14 cellular contexts compared by ENCODE assay signal in the genomic region with DNA sequence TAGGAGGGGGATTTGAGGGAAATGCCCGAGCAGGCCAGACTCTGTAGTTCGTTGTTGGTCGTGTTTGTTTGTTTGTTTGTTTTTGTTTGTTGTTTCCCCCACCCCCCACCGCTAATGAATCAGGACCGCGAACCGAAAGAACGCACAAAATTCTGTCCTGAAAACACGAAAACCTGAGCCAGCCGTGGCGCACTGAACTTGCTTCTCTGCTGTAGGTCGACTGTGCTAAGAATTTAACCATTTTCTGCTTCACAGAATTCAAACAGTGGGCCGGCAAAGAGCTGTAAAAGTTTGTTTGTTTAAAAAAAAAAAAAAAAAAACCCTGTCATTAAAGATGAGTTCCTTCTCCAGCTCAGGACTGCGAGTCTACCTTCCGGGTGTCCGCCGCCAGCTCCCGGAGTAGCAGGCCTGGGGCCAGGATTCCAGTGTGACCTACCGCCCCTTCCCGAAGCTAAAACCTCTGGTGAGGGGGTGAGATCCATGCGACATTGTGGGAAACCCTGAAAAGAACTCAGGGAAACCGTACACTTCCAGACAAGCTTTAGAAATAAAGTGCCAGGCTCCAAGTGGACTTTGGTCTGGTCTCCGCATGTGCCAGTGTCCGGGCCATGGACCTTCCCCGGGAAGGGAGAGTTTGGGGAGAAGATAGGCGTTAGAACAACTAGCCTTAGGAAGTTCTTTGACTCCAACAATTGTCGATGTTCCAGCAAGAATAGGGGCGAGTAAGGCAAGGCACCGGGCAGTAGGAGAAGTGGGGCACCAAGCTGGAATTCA. TPM values are rescaled to one million over a fixed set of nuclear protein-coding genes. Genes with fewer than 3 reads are reported as not detected.
DNase-seq lines count a peak whose midpoint lies in the region; ATAC-seq and TF ChIP-seq lines count a peak whose summit lies in the region.
"Had no signal": no experiment of that assay in that cellular context is flagged by ENCODE, and none has a peak within 500 bp of the region (broad histone marks: within the 10 kb centered on the region; RNA-seq: fewer than 3 reads in every experiment).

No MANE protein-coding gene starts in this region.

- POLR2A ChIA-PET in activated CD8-positive, alpha-beta T cell treated with anti-CD3 and anti-CD28 coated beads, Interleukin-2, amount 10 ng/mL, durations not matched to agents 7 days and 5 days (lab: Charles Lee): no interaction called here
- POLR2A ChIA-PET in activated CD8-positive, alpha-beta T cell treated with anti-CD3 and anti-CD28 coated beads for 36 hours (lab: Charles Lee): no interaction called here
- POLR2A ChIA-PET in WTC11 (lab: Charles Lee): interaction anchor here (0.9 to 3.6 kb wide), 7 partner anchors 11 to 39 kb away, joined by 3 to 23 read pairs (median 6); partner anchors contain the start of gene ZIC1

- H3K9me3 ChIP-seq in tibial artery: peaks cover 0 to 6% (median 0%) of the 10 kb centered on the region in 3 donors

- H3K4me1 Mint-ChIP-seq in activated CD8-positive, alpha-beta T cell treated with anti-CD3 and anti-CD28 coated beads, Interleukin-2, amount 10 ng/mL, durations not matched to agents 7 days and 5 days (ENCODE audit: low read depth): no peaks in the 10 kb centered on the region
- no peaks in the 10 kb centered on the region for H3K4me1 Mint-ChIP-seq in activated CD8-positive, alpha-beta T cell treated with anti-CD3 and anti-CD28 coated beads for 36 hours (ENCODE audit: low read depth)
- H3K4me1 Mint-ChIP-seq in WTC11: peaks cover 72% of the 10 kb centered on the region
- peaks cover 12 to 15% of the 10 kb centered on the region in 2 donors for H3K4me1 Mint-ChIP-seq in stimulated activated naive B cell treated with anti-CD40 and anti-IgM and Interleukin-4, amounts not matched to agents 10 μg/mL and 1 μg/mL and 100 μg/mL, for 72 hours

- H3K9me3 Mint-ChIP-seq in activated CD8-positive, alpha-beta T cell treated with anti-CD3 and anti-CD28 coated beads, Interleukin-2, amount 10 ng/mL, durations not matched to agents 7 days and 5 days (ENCODE audit: insufficient read depth): peaks cover 3% of the 10 kb centered on the region
- peaks cover 4% of the 10 kb centered on the region for H3K9me3 Mint-ChIP-seq in activated CD8-positive, alpha-beta T cell treated with anti-CD3 and anti-CD28 coated beads for 36 hours
- H3K9me3 Mint-ChIP-seq in WTC11: no peaks in the 10 kb centered on the region
- peaks cover 6 to 8% of the 10 kb centered on the region in 2 donors for H3K9me3 Mint-ChIP-seq in stimulated activated naive B cell treated with anti-CD40 and anti-IgM and Interleukin-4, amounts not matched to agents 10 μg/mL and 1 μg/mL and 100 μg/mL, for 72 hours

- CTCF ChIA-PET in activated CD8-positive, alpha-beta T cell treated with anti-CD3 and anti-CD28 coated beads, Interleukin-2, amount 10 ng/mL, durations not matched to agents 7 days and 5 days (lab: Charles Lee): no interaction called here
- CTCF ChIA-PET in activated CD8-positive, alpha-beta T cell treated with anti-CD3 and anti-CD28 coated beads for 36 hours (lab: Charles Lee): no interaction called here
- CTCF ChIA-PET in WTC11 (lab: Charles Lee): interaction anchor here (0.6 to 4.5 kb wide), 7 partner anchors 10 to 37 kb away, joined by 4 to 47 read pairs (median 18); partner anchors contain the start of gene ZIC4

- ATAC-seq in activated CD8-positive, alpha-beta T cell treated with anti-CD3 and anti-CD28 coated beads, Interleukin-2, amount 10 ng/mL, durations not matched to agents 7 days and 5 days: no peak
- ATAC-seq in activated CD8-positive, alpha-beta T cell treated with anti-CD3 and anti-CD28 coated beads for 36 hours: no peak
- ATAC-seq in WTC11 (no peak), HG03354 (IDR thresholded peaks at IDR 0.05; ENCODE audit: poor library complexity, severe bottlenecking, unreplicated experiment) (no peak)
- ATAC-seq in stimulated activated naive B cell treated with anti-CD40 and anti-IgM and Interleukin-4, amounts not matched to agents 10 μg/mL and 1 μg/mL and 100 μg/mL, for 72 hours (replicated peaks): no peak
- ATAC-seq: stimulated activated naive CD8-positive, alpha-beta T cell treated with anti-CD3 and anti-CD28 coated beads, Interleukin-15, Interleukin-2, amounts not matched to agents 100 U/mL and 50 U/mL, for 24 hours had no signal

- peak overlapping the region; percentile 52 for H3K27ac Mint-ChIP-seq in activated CD8-positive, alpha-beta T cell treated with anti-CD3 and anti-CD28 coated beads, Interleukin-2, amount 10 ng/mL, durations not matched to agents 7 days and 5 days
- H3K27ac Mint-ChIP-seq in activated CD8-positive, alpha-beta T cell treated with anti-CD3 and anti-CD28 coated beads for 36 hours: no peak overlapping the region
- peak overlapping the region; percentile 83 for H3K27ac Mint-ChIP-seq in WTC11
- peak overlapping the region; percentile 89 for H3K27ac Mint-ChIP-seq in stimulated activated naive B cell treated with anti-CD40 and anti-IgM and Interleukin-4, amounts not matched to agents 10 μg/mL and 1 μg/mL and 100 μg/mL, for 72 hours
- H3K27ac Mint-ChIP-seq: B cell had no signal

- H3K4me1 ChIP-seq in tibial artery: peaks cover 0 to 60% (median 44%) of the 10 kb centered on the region in 4 donors

- H3K27me3 ChIP-seq in layer of hippocampus (ENCODE audit: control insufficient read depth, insufficient read depth, low read length): peaks cover 12% of the 10 kb centered on the region
- H3K27me3 ChIP-seq in tibial artery: peaks cover 0 to 97% of the 10 kb centered on the region in 2 donors

- H3K27me3 Mint-ChIP-seq in activated CD8-positive, alpha-beta T cell treated with anti-CD3 and anti-CD28 coated beads, Interleukin-2, amount 10 ng/mL, durations not matched to agents 7 days and 5 days (ENCODE audit: low read depth): peaks cover 64% of the 10 kb centered on the region
- peaks cover 79% of the 10 kb centered on the region for H3K27me3 Mint-ChIP-seq in activated CD8-positive, alpha-beta T cell treated with anti-CD3 and anti-CD28 coated beads for 36 hours
- peaks cover 98% of the 10 kb centered on the region for H3K27me3 Mint-ChIP-seq in WTC11 (ENCODE audit: low read depth)
- peaks cover 61 to 92% of the 10 kb centered on the region in 2 donors for H3K27me3 Mint-ChIP-seq in stimulated activated naive B cell treated with anti-CD40 and anti-IgM and Interleukin-4, amounts not matched to agents 10 μg/mL and 1 μg/mL and 100 μg/mL, for 72 hours

- H3K36me3 ChIP-seq in tibial artery: no peaks in the 10 kb centered on the region

- H3K36me3 Mint-ChIP-seq in activated CD8-positive, alpha-beta T cell treated with anti-CD3 and anti-CD28 coated beads, Interleukin-2, amount 10 ng/mL, durations not matched to agents 7 days and 5 days (ENCODE audit: low read depth): peaks cover 15% of the 10 kb centered on the region
- H3K36me3 Mint-ChIP-seq in activated CD8-positive, alpha-beta T cell treated with anti-CD3 and anti-CD28 coated beads for 36 hours (ENCODE audit: low read depth): peaks cover 3% of the 10 kb centered on the region
- H3K36me3 Mint-ChIP-seq in WTC11: no peaks in the 10 kb centered on the region
- H3K36me3 Mint-ChIP-seq in stimulated activated naive B cell treated with anti-CD40 and anti-IgM and Interleukin-4, amounts not matched to agents 10 μg/mL and 1 μg/mL and 100 μg/mL, for 72 hours: peaks cover 6 to 15% of the 10 kb centered on the region in 2 donors

- peak overlapping the region in 1 of 2 donors; percentile 38 for H3K4me3 ChIP-seq in tibial artery

- H3K4me3 Mint-ChIP-seq in activated CD8-positive, alpha-beta T cell treated with anti-CD3 and anti-CD28 coated beads, Interleukin-2, amount 10 ng/mL, durations not matched to agents 7 days and 5 days: no peak overlapping the region
- no peak overlapping the region for H3K4me3 Mint-ChIP-seq in activated CD8-positive, alpha-beta T cell treated with anti-CD3 and anti-CD28 coated beads for 36 hours
- H3K4me3 Mint-ChIP-seq in WTC11: peak overlapping the region; percentile 78
- H3K4me3 Mint-ChIP-seq in stimulated activated naive B cell treated with anti-CD40 and anti-IgM and Interleukin-4, amounts not matched to agents 10 μg/mL and 1 μg/mL and 100 μg/mL, for 72 hours: peak overlapping the region; percentile 30 to 44
- H3K4me3 Mint-ChIP-seq: B cell had no signal

- DNase-seq in activated CD8-positive, alpha-beta T cell treated with anti-CD3 and anti-CD28 coated beads, Interleukin-2, amount 10 ng/mL, durations not matched to agents 7 days and 5 days: no peak
- no peak for DNase-seq in activated CD8-positive, alpha-beta T cell treated with anti-CD3 and anti-CD28 coated beads for 36 hours
- DNase-seq in WTC11 (ENCODE audit: low spot score) (no peak), GDM1 (lab: John Stamatoyannopoulos, UW) (no peak), tibial artery (no peak)
- DNase-seq in stimulated activated naive B cell treated with anti-CD40 and anti-IgM and Interleukin-4, amounts not matched to agents 10 μg/mL and 1 μg/mL and 100 μg/mL, for 72 hours: no peak
- DNase-seq: NCI-H526; stimulated activated naive CD8-positive, alpha-beta T cell treated with anti-CD3 and anti-CD28 coated beads, Interleukin-15, Interleukin-2, amounts not matched to agents 100 U/mL and 50 U/mL, for 24 hours had no signal

- intact Hi-C loops in activated CD8-positive, alpha-beta T cell treated with anti-CD3 and anti-CD28 coated beads for 36 hours (cut with micrococcal nuclease): no loop called here
- intact Hi-C loops in tibial artery (cut with DNase I; ENCODE audit: low total_unique reads): no loop called here

- H3K27ac ChIP-seq in layer of hippocampus (ENCODE audit: low read depth, low read length): peak overlapping the region; percentile 93
- H3K27ac ChIP-seq in tibial artery: no peak overlapping the region

- TF ChIP-seq CTCF in activated CD8-positive, alpha-beta T cell treated with anti-CD3 and anti-CD28 coated beads for 36 hours (IDR thresholded peaks at IDR 0.05): no peak
- no peak for TF ChIP-seq CTCF in WTC11 (IDR thresholded peaks at IDR 0.05)
- TF ChIP-seq CTCF in tibial artery (IDR thresholded peaks at IDR 0.05): no peak

RNA-seq across cellular contexts. Expression of gene ZIC4, which starts 12.0 kb away (rescaled TPM):
- total RNA-seq in activated CD8-positive, alpha-beta T cell treated with anti-CD3 and anti-CD28 coated beads, Interleukin-2, amount 10 ng/mL, durations not matched to agents 7 days and 5 days: not detected
- not detected for total RNA-seq in activated CD8-positive, alpha-beta T cell treated with anti-CD3 and anti-CD28 coated beads for 36 hours
- total RNA-seq in WTC11 (2021): 1.9 to 3.5 TPM (median 2.5 TPM) in 3 replicates
- total RNA-seq: B cell, cardiac septum, fibroblast of villous mesenchyme, mesenteric fat pad had no signal

RNA-seq across cellular contexts. Expression of gene ZIC1, which starts 14.8 kb away (rescaled TPM):
- not detected for total RNA-seq in activated CD8-positive, alpha-beta T cell treated with anti-CD3 and anti-CD28 coated beads, Interleukin-2, amount 10 ng/mL, durations not matched to agents 7 days and 5 days
- total RNA-seq in activated CD8-positive, alpha-beta T cell treated with anti-CD3 and anti-CD28 coated beads for 36 hours: not detected
- 30.3 to 59.7 TPM (median 34.7 TPM) in 3 replicates for total RNA-seq in WTC11 (2021)
- total RNA-seq: B cell, cardiac septum, fibroblast of villous mesenchyme, mesenteric fat pad had no signal

Comparison
In these comparisons a context has a peak if more than half of its experiments do, and no peak if none do; other contexts are left out.
1. H3K4me3 Mint-ChIP-seq: peak in WTC11 (single experiment) and stimulated activated naive B cell treated with anti-CD40 and anti-IgM and Interleukin-4, amounts not matched to agents 10 μg/mL and 1 μg/mL and 100 μg/mL, for 72 hours (2 of 2); none in activated CD8-positive, alpha-beta T cell treated with anti-CD3 and anti-CD28 coated beads, Interleukin-2, amount 10 ng/mL, durations not matched to agents 7 days and 5 days (single experiment) and activated CD8-positive, alpha-beta T cell treated with anti-CD3 and anti-CD28 coated beads for 36 hours (single experiment).
2. RNA of gene ZIC1, which starts 14.8 kb away (total RNA-seq): 30.3 to 59.7 TPM in WTC11; not detected in activated CD8-positive, alpha-beta T cell treated with anti-CD3 and anti-CD28 coated beads, Interleukin-2, amount 10 ng/mL, durations not matched to agents 7 days and 5 days and not detected in activated CD8-positive, alpha-beta T cell treated with anti-CD3 and anti-CD28 coated beads for 36 hours; every median in the first group is over 10 times any median in the second.